ENCODE assay signal across 18 cellular contexts in genomic region chr4:88758264-88758663, GRCh38.
DNase-seq lines count a peak whose midpoint lies in the region; ATAC-seq, FAIRE-seq and TF ChIP-seq lines count a peak whose summit lies in the region.
"Had no signal": no experiment of that assay in that cellular context is flagged by ENCODE, and none has a peak within 500 bp of the region (broad histone marks: within the 10 kb centered on the region; RNA-seq: fewer than 3 reads in every experiment).

No MANE protein-coding gene starts in this region.

- no peaks in the 10 kb centered on the region for H3K79me2 ChIP-seq in neural cell (replicated peaks; ENCODE audit: insufficient read depth, low read length)

- no peaks in the 10 kb centered on the region for H3K27me3 Mint-ChIP-seq in type B pancreatic cell
- H3K27me3 Mint-ChIP-seq: T-cell had no signal

- peaks cover 4 to 43% (median 25%) of the 10 kb centered on the region in 12 donors for H3K4me1 ChIP-seq in heart left ventricle
- H3K4me1 ChIP-seq: colonic mucosa had no signal

- no peaks in the 10 kb centered on the region for H3K9me2 ChIP-seq in neural cell (ENCODE audit: insufficient read depth, low read length)

- no peaks in the 10 kb centered on the region for H3K9me3 Mint-ChIP-seq in type B pancreatic cell
- H3K9me3 Mint-ChIP-seq: activated B cell treated with CpG ODN at 0.5 μM for 24 hours; activated T-helper 2 cell treated with anti-CD3 and anti-CD28 coated beads, Interferon-gamma antibody, Interleukin-2, Interleukin-4, amounts not matched to agents 10 μg/mL and 5 μg/mL and 100 μg/mL, durations not matched to agents 14 hours and 24 hours and 36 hours; stimulated activated memory B cell treated with anti-CD40 and anti-IgM and Interleukin-4, amounts not matched to agents 10 μg/mL and 1 μg/mL and 100 μg/mL, for 72 hours; T-cell had no signal

- no peaks in the 10 kb centered on the region for H4K20me1 ChIP-seq in neural cell (ENCODE audit: insufficient read depth)

- FAIRE-seq in H54 (lab: Jason Lieb, UNC) = no peak

- peak overlapping the region; percentile 52 for H3K9ac ChIP-seq in neural cell (ENCODE audit: low read length)

- TF ChIP-seq POLR2A in heart left ventricle (IDR thresholded peaks at IDR 0.05) (no peak), H54 (IDR thresholded peaks at IDR 0.05; ENCODE audit: low read depth, low read length) (no peak)

- no peak overlapping the region for H3K27ac ChIP-seq in heart left ventricle
- peak overlapping the region; percentile 47 for H3K27ac ChIP-seq in neural cell (ENCODE audit: low read length)
- H3K27ac ChIP-seq: C4-2B, colonic mucosa, epithelial cell of prostate had no signal

- H3K36me3 Mint-ChIP-seq in type B pancreatic cell = peaks cover 4% of the 10 kb centered on the region
- H3K36me3 Mint-ChIP-seq: stimulated activated memory B cell treated with anti-CD40 and anti-IgM and Interleukin-4, amounts not matched to agents 10 μg/mL and 1 μg/mL and 100 μg/mL, for 72 hours had no signal

- peak overlapping the region; percentile 40 for H3K4me2 ChIP-seq in neural cell (ENCODE audit: low read length)

- H3K27ac Mint-ChIP-seq in type B pancreatic cell = peak overlapping the region; percentile 46
- H3K27ac Mint-ChIP-seq: activated B cell treated with CpG ODN at 0.5 μM for 24 hours; activated T-helper 2 cell treated with anti-CD3 and anti-CD28 coated beads, Interferon-gamma antibody, Interleukin-2, Interleukin-4, amounts not matched to agents 10 μg/mL and 5 μg/mL and 100 μg/mL, durations not matched to agents 14 hours and 24 hours and 36 hours; stimulated activated memory B cell treated with anti-CD40 and anti-IgM and Interleukin-4, amounts not matched to agents 10 μg/mL and 1 μg/mL and 100 μg/mL, for 72 hours; T-cell had no signal

- TF ChIP-seq CTCF in heart left ventricle (IDR thresholded peaks at IDR 0.05) = no peak
- no peak for TF ChIP-seq CTCF in neural cell (IDR thresholded peaks at IDR 0.05; ENCODE audit: poor library complexity, severe bottlenecking)
- TF ChIP-seq CTCF in type B pancreatic cell (conservative IDR thresholded peaks at IDR 0.05) = no peak

- no peak for TF ChIP-seq EP300 in neural cell (conservative IDR thresholded peaks at IDR 0.05; ENCODE audit: poor library complexity, severe bottlenecking)

- peak overlapping the region; percentile 10 for H2AFZ ChIP-seq in neural cell (ENCODE audit: low read depth, low read length)

- no peaks in the 10 kb centered on the region for H3F3A ChIP-seq in neural cell (ENCODE audit: insufficient read depth, low read length, poor library complexity, severe bottlenecking)

- H3K4me3 ChIP-seq in heart left ventricle = peak overlapping the region in 6 of 12 donors; percentile 24 to 45 (median 35)
- H3K4me3 ChIP-seq in neural cell (ENCODE audit: low read length) = peak overlapping the region; percentile 61
- H3K4me3 ChIP-seq: colonic mucosa had no signal

- TF ChIP-seq RAD21 in neural cell (conservative IDR thresholded peaks at IDR 0.05) = no peak

- H3K4me1 Mint-ChIP-seq in type B pancreatic cell (ENCODE audit: unreplicated experiment) = peaks cover 45% of the 10 kb centered on the region
- H3K4me1 Mint-ChIP-seq: activated B cell treated with CpG ODN at 0.5 μM for 24 hours; stimulated activated memory B cell treated with anti-CD40 and anti-IgM and Interleukin-4, amounts not matched to agents 10 μg/mL and 1 μg/mL and 100 μg/mL, for 72 hours; T-cell had no signal

- DNase-seq in heart left ventricle (no peak), cardiac septum (ENCODE audit: low spot score) (no peak), cerebellar cortex (ENCODE audit: low spot score) (peak; percentile 76), type B pancreatic cell (ENCODE audit: extremely low spot score, unreplicated experiment) (no peak), H54 (ENCODE audit: insufficient read length, low spot score) (no peak)
- DNase-seq: activated B cell treated with CpG ODN at 0.5 μM for 24 hours, colonic mucosa, DMS153, foreskin melanocyte, NCI-H1105, T-cell had no signal

- 54 to 66% (median 60%) methylated on average over 8 of the region's 8 CpGs for WGBS in heart left ventricle, 4 donors

- intact Hi-C loops in heart left ventricle (cut with DNase I) = loop anchor here in 1 of 10 donors (5.0 kb wide), 1 partner anchor 36 kb away; no protein-coding TSS in a partner anchor
- intact Hi-C loops in cardiac septum (cut with DNase I) = no loop called here

- H3K9me3 ChIP-seq in heart left ventricle (no peaks in the 10 kb centered on the region), neural cell (ENCODE audit: low read length) (no peaks in the 10 kb centered on the region)
- H3K9me3 ChIP-seq: colonic mucosa had no signal

- H3K36me3 ChIP-seq in heart left ventricle = peaks cover 0 to 31% (median 11%) of the 10 kb centered on the region in 9 donors
- H3K36me3 ChIP-seq in neural cell (ENCODE audit: insufficient read depth, low read length) = no peaks in the 10 kb centered on the region
- H3K36me3 ChIP-seq: colonic mucosa had no signal

- no peaks in the 10 kb centered on the region for H3K27me3 ChIP-seq in heart left ventricle
- no peaks in the 10 kb centered on the region for H3K27me3 ChIP-seq in neural cell (ENCODE audit: insufficient read depth, low read depth, low read length)
- H3K27me3 ChIP-seq: colonic mucosa had no signal

- ATAC-seq in heart left ventricle (peak in 3 of 4 donors; percentile 14 to 41 (median 25)), HG02678 (IDR thresholded peaks at IDR 0.05; ENCODE audit: unreplicated experiment) (no peak), GM19023 (IDR thresholded peaks at IDR 0.05; ENCODE audit: unreplicated experiment) (no peak)
- ATAC-seq: stimulated activated memory B cell treated with anti-CD40 and anti-IgM and Interleukin-4, amounts not matched to agents 10 μg/mL and 1 μg/mL and 100 μg/mL, for 72 hours; T-cell had no signal

- peak overlapping the region; percentile 68 for H3K4me3 Mint-ChIP-seq in type B pancreatic cell
- H3K4me3 Mint-ChIP-seq: activated B cell treated with CpG ODN at 0.5 μM for 24 hours; stimulated activated memory B cell treated with anti-CD40 and anti-IgM and Interleukin-4, amounts not matched to agents 10 μg/mL and 1 μg/mL and 100 μg/mL, for 72 hours; T-cell had no signal

TF ChIP-seq in neural cell, 6 proteins besides CTCF, POLR2A, EP300 and RAD21:
- TF ChIP-seq POLR2AphosphoS5 (IDR thresholded peaks at IDR 0.05) (no peak), TAF1 (IDR thresholded peaks at IDR 0.05; ENCODE audit: low read depth) (no peak), MXI1 (conservative IDR thresholded peaks at IDR 0.05; ENCODE audit: poor library complexity, severe bottlenecking) (no peak), SMC3 (conservative IDR thresholded peaks at IDR 0.05; ENCODE audit: poor library complexity) (no peak), REST (IDR thresholded peaks at IDR 0.05; ENCODE audit: borderline replicate concordance) (no peak), EZH2 (IDR thresholded peaks at IDR 0.05; ENCODE audit: borderline replicate concordance, insufficient read depth, low read length, poor library complexity, severe bottlenecking) (no peak)

Comparison
In these comparisons a context has a peak if more than half of its experiments do, and no peak if none do; other contexts are left out.
1. ATAC-seq: peak in heart left ventricle (3 of 4); none in HG02678 (single experiment) and GM19023 (single experiment).